8 cellular contexts compared by ENCODE assay signal in the genomic region with DNA sequence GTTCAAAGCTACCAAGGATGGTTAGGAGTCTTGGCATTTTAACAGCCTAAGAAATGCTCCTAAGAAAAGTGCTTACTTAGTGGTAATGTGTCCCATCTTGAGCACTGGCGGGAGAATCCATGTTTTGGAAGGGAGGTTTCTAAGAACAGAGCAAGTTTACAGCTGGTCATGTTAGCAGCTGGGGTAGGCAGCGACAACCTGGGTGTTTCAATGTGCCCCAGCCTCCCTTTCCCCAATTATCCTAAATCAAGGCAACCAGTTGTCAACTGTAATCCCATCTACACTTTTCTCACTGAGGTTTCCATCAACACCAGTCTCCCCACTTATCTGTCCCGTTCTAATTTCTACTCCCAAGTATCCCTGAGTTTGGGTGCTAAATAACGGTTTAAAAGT. TPM values are rescaled to one million over a fixed set of nuclear protein-coding genes. Genes with fewer than 3 reads are reported as not detected.
DNase-seq lines count a peak whose midpoint lies in the region; ATAC-seq and TF ChIP-seq lines count a peak whose summit lies in the region.

No MANE protein-coding gene starts in this region.

- peaks cover 8% of the 10 kb centered on the region for H3K36me3 Mint-ChIP-seq in T-helper 17 cell (ENCODE audit: low read depth)

- peaks cover 13% of the 10 kb centered on the region for H3K4me1 ChIP-seq in HEK293 (ENCODE audit: control insufficient read depth, insufficient read depth, low read length)
- peaks cover 0 to 25% (median 15%) of the 10 kb centered on the region in 4 donors for H3K4me1 ChIP-seq in sigmoid colon

- no peak for TF ChIP-seq CTCF in HEK293 (tag by site-specific recombination; IDR thresholded peaks at IDR 0.05)
- TF ChIP-seq CTCF in foreskin fibroblast (IDR thresholded peaks at IDR 0.05; ENCODE audit: low read depth, low read length) = no peak
- TF ChIP-seq CTCF in sigmoid colon (IDR thresholded peaks at IDR 0.05) = no peak

- ATAC-seq in T-helper 17 cell = no peak
- no peak for ATAC-seq in HG03469 (IDR thresholded peaks at IDR 0.05; ENCODE audit: unreplicated experiment)
- ATAC-seq in HG02571 (IDR thresholded peaks at IDR 0.05; ENCODE audit: unreplicated experiment) = no peak
- ATAC-seq in GM21515 (IDR thresholded peaks at IDR 0.05; ENCODE audit: unreplicated experiment) = no peak

- H3K9me3 ChIP-seq in HEK293 (ENCODE audit: control insufficient read depth, insufficient read depth, low read depth, low read length) = no peaks in the 10 kb centered on the region
- H3K9me3 ChIP-seq in T-helper 17 cell (ENCODE audit: control insufficient read depth, low read length, poor library complexity, severe bottlenecking) = no peaks in the 10 kb centered on the region
- H3K9me3 ChIP-seq in sigmoid colon = no peaks in the 10 kb centered on the region

- CTCF ChIA-PET in HEK293 (lab: Yijun Ruan, JAX) = interaction anchor here (0.6 to 1.8 kb wide), 10 partner anchors 21 to 560 kb away, joined by 3 to 7 read pairs (median 4); no protein-coding TSS in a partner anchor

- no peak overlapping the region for H3K27ac Mint-ChIP-seq in T-helper 17 cell

- TF ChIP-seq POLR2A in sigmoid colon (IDR thresholded peaks at IDR 0.05) = no peak

- no peak overlapping the region; the same call in 1 of the 2 replicates for H3K27ac ChIP-seq in HEK293 (ENCODE audit: extremely low read depth, low read depth, low read length)
- peak overlapping the region; percentile 96 to 99 (median 98) for H3K27ac ChIP-seq in sigmoid colon

- POLR2A ChIA-PET in HEK293 (lab: Yijun Ruan, JAX) = interaction anchor here (2.1 to 2.7 kb wide), 2 partner anchors 8 to 247 kb away, joined by 14 to 17 read pairs; no protein-coding TSS in a partner anchor

- DNase-seq in T-helper 17 cell = no peak
- no peak for DNase-seq in foreskin fibroblast
- no peak for DNase-seq in sigmoid colon
- DNase-seq in NCI-H748 treated with DMSO at 0.1 percent for 48 hours (lab: John Stamatoyannopoulos, UW) = no peak

- H3K27me3 ChIP-seq in sigmoid colon = no peaks in the 10 kb centered on the region

- peaks cover 59% of the 10 kb centered on the region for H3K27me3 Mint-ChIP-seq in T-helper 17 cell

- H3K4me3 Mint-ChIP-seq in T-helper 17 cell = peak overlapping the region; percentile 85

- H3K36me3 ChIP-seq in HEK293 (ENCODE audit: control insufficient read depth in 2 of 2, insufficient read depth in 1 of 2, low read length in 2 of 2) (no peaks in the 10 kb centered on the region), sigmoid colon (no peaks in the 10 kb centered on the region)

- H3K4me3 ChIP-seq in HEK293 (ENCODE audit: low read depth, low read length) (no peak overlapping the region), foreskin fibroblast (ENCODE audit: low read depth in 1 of 2, low read length in 2 of 2) (peak overlapping the region; percentile 88 to 92), sigmoid colon (peak overlapping the region in 2 of 4 donors; percentile 72 to 99)

- 88 to 93% methylated on average over 4 of the region's 4 CpGs for WGBS in sigmoid colon, 2 donors

- TF ChIP-seq EP300 in sigmoid colon (IDR thresholded peaks at IDR 0.05) = no peak

- intact Hi-C loops in sigmoid colon (cut with DNase I) = loop anchor here (2.0 kb wide), 1 partner anchor 205 kb away; no protein-coding TSS in a partner anchor

- H3K4me1 Mint-ChIP-seq in T-helper 17 cell = peaks cover 20% of the 10 kb centered on the region

TF ChIP-seq in HEK293, 187 proteins besides CTCF, POLR2A, EP300 and RAD21:
- TF ChIP-seq ZNF433 (tag by site-specific recombination; IDR thresholded peaks at IDR 0.05; ENCODE audit: low read depth) (no peak), PRDM4 (tag by site-specific recombination; IDR thresholded peaks at IDR 0.05) (peak; percentile 51; the same call in 1 of the 2 replicates), ELK4 (IDR thresholded peaks at IDR 0.05; ENCODE audit: borderline replicate concordance, low read depth, low read length) (no peak), MEIS1 (CRISPR knock-in tag; IDR thresholded peaks at IDR 0.05; ENCODE audit: borderline replicate concordance) (no peak), ZNF768 (tag by site-specific recombination; IDR thresholded peaks at IDR 0.05) (no peak), ZSCAN23 (tag by site-specific recombination; IDR thresholded peaks at IDR 0.05) (no peak)
- TF ChIP-seq, protein P1, sequence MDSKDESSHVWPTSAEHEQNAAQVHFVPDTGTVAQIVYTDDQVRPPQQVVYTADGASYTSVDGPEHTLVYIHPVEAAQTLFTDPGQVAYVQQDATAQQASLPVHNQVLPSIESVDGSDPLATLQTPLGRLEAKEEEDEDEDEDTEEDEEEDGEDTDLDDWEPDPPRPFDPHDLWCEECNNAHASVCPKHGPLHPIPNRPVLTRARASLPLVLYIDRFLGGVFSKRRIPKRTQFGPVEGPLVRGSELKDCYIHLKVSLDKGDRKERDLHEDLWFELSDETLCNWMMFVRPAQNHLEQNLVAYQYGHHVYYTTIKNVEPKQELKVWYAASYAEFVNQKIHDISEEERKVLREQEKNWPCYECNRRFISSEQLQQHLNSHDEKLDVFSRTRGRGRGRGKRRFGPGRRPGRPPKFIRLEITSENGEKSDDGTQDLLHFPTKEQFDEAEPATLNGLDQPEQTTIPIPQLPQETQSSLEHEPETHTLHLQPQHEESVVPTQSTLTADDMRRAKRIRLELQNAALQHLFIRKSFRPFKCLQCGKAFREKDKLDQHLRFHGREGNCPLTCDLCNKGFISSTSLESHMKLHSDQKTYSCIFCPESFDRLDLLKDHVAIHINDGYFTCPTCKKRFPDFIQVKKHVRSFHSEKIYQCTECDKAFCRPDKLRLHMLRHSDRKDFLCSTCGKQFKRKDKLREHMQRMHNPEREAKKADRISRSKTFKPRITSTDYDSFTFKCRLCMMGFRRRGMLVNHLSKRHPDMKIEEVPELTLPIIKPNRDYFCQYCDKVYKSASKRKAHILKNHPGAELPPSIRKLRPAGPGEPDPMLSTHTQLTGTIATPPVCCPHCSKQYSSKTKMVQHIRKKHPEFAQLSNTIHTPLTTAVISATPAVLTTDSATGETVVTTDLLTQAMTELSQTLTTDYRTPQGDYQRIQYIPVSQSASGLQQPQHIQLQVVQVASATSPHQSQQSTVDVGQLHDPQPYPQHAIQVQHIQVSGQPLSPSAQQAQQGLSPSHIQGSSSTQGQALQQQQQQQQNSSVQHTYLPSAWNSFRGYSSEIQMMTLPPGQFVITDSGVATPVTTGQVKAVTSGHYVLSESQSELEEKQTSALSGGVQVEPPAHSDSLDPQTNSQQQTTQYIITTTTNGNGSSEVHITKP (tag by site-specific recombination; IDR thresholded peaks at IDR 0.05) = peak; percentile 61; the same call in 1 of the 2 replicates

RNA-seq across cellular contexts. Expression of gene JAG1, which starts 1.7 kb away (rescaled TPM):
- total RNA-seq in T-helper 17 cell (1 to 10 TPM; 4.3 to 4.6 TPM), sigmoid colon (10 to 100 TPM; 29.9 to 76.4 (median 53.1) TPM)
- 10 to 100 TPM in 1 of 3 donors, 1 to 10 TPM in 2; 3.9 to 32.4 (median 4.2) TPM for polyA plus RNA-seq in sigmoid colon

Comparison
In these comparisons a context has a peak if more than half of its experiments do, and no peak if none do; other contexts are left out.
1. RNA of gene JAG1, which starts 1.7 kb away (total RNA-seq): 29.9 to 76.4 TPM in sigmoid colon; 4.3 to 4.6 TPM in T-helper 17 cell; every median in the first group is over 4 times any median in the second.